ENCODE assay signal across 16 cellular contexts in genomic region chr12:48828293-48828692, GRCh38. TPM values are rescaled to one million over a fixed set of nuclear protein-coding genes. Genes with fewer than 3 reads are reported as not detected.
"Had no signal": no experiment of that assay in that cellular context is flagged by ENCODE, and none has a peak within 500 bp of the region (broad histone marks: within the 10 kb centered on the region; RNA-seq: fewer than 3 reads in every experiment).

No MANE protein-coding gene starts in this region.

- FAIRE-seq: pancreas had no signal

- H3K9me3 ChIP-seq: gastroesophageal sphincter, pancreas had no signal

- H3K27me3 ChIP-seq: gastroesophageal sphincter, neural progenitor cell, pancreas had no signal

- H3K4me3 ChIP-seq: gastroesophageal sphincter, neural progenitor cell, pancreas had no signal

- H3K9me3 Mint-ChIP-seq: activated CD8-positive, alpha-beta T cell treated with anti-CD3 and anti-CD28 coated beads for 36 hours; activated naive CD8-positive, alpha-beta T cell treated with anti-CD3 and anti-CD28 coated beads for 36 hours; brain; dendritic cell treated with granulocyte-macrophage colony-stimulating factor and Interleukin-4, amounts not matched to agents 40 ng/mL and 50 ng/mL, for 4 days; neural progenitor cell; T-helper 1 cell treated with Interleukin-12 subunit alpha and Interleukin-12 subunit beta and Interleukin-4 antibody, amounts not matched to agents 30 μg/mL and 1 μg/mL, for 36 hours; WTC11 had no signal

- H3K4me3 Mint-ChIP-seq: activated CD8-positive, alpha-beta T cell treated with anti-CD3 and anti-CD28 coated beads for 36 hours; activated naive CD8-positive, alpha-beta T cell treated with anti-CD3 and anti-CD28 coated beads for 36 hours; brain; dendritic cell treated with granulocyte-macrophage colony-stimulating factor and Interleukin-4, amounts not matched to agents 40 ng/mL and 50 ng/mL, for 4 days; naive B cell; neural progenitor cell; T-helper 1 cell treated with Interleukin-12 subunit alpha and Interleukin-12 subunit beta and Interleukin-4 antibody, amounts not matched to agents 30 μg/mL and 1 μg/mL, for 36 hours; WTC11 had no signal

- H3K36me3 ChIP-seq: neural progenitor cell had no signal

- H3K4me1 Mint-ChIP-seq: activated naive CD8-positive, alpha-beta T cell treated with anti-CD3 and anti-CD28 coated beads for 36 hours; brain; neural progenitor cell had no signal

- H3K9ac ChIP-seq: neural progenitor cell had no signal

- H2AFZ ChIP-seq: neural progenitor cell had no signal

- ATAC-seq: activated CD8-positive, alpha-beta T cell treated with anti-CD3 and anti-CD28 coated beads for 36 hours; gastroesophageal sphincter; left lobe of liver; WTC11 had no signal

- H3K27ac ChIP-seq: gastroesophageal sphincter, neural progenitor cell, pancreas had no signal

- H3K4me2 ChIP-seq: neural progenitor cell had no signal

- H3K27me3 Mint-ChIP-seq: activated CD8-positive, alpha-beta T cell treated with anti-CD3 and anti-CD28 coated beads for 36 hours; activated naive CD8-positive, alpha-beta T cell treated with anti-CD3 and anti-CD28 coated beads for 36 hours; naive B cell had no signal

- H3K4me1 ChIP-seq: gastroesophageal sphincter, neural progenitor cell, pancreas had no signal

- H3K27ac Mint-ChIP-seq: activated CD8-positive, alpha-beta T cell treated with anti-CD3 and anti-CD28 coated beads for 36 hours; dendritic cell treated with granulocyte-macrophage colony-stimulating factor and Interleukin-4, amounts not matched to agents 40 ng/mL and 50 ng/mL, for 4 days; T-helper 1 cell treated with Interleukin-12 subunit alpha and Interleukin-12 subunit beta and Interleukin-4 antibody, amounts not matched to agents 30 μg/mL and 1 μg/mL, for 36 hours; WTC11 had no signal

- DNase-seq: activated CD4-positive, alpha-beta T cell treated with anti-CD3 and anti-CD28 coated beads for 48 hours; activated CD8-positive, alpha-beta memory T cell treated with anti-CD3 and anti-CD28 coated beads, Interleukin-2, amount 50 U/mL, for 4 hours; activated CD8-positive, alpha-beta T cell treated with anti-CD3 and anti-CD28 coated beads for 36 hours; activated naive CD8-positive, alpha-beta T cell treated with anti-CD3 and anti-CD28 coated beads for 36 hours; cerebellar nuclear complex; naive B cell; pancreas; stimulated activated CD4-positive, alpha-beta T cell treated with anti-CD3 and anti-CD28 coated beads, Interleukin-12 subunit alpha, Interleukin-12 subunit beta, amount 100 ng/mL, for 4 hours; stimulated activated CD4-positive, alpha-beta T cell treated with anti-CD3 and anti-CD28 coated beads, Interleukin-2, amount 100 ng/mL, for 24 hours had no signal

RNA-seq across cellular contexts. Expression of gene ADCY6, which starts 39.4 kb away (rescaled TPM):
- total RNA-seq: activated CD8-positive, alpha-beta T cell treated with anti-CD3 and anti-CD28 coated beads for 36 hours had no signal
